In the genomic region with DNA sequence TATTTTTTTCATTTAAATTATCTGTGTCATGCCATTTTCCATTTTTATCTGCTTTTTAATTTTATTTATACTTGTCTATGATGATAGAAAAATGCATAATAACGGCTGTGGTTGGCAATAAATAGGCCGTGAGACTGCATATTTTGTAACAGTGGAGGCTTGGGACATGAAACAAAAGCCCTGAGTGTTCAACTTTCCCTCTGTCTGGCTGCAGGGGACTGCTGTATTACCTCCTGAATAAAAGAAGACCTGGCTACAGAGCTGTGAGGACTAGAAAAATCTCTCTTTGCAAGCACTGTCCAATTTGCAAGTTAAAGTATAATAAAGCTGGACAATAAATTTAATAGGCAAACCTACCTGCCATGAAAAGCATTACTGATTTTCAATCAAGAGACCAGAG, we compare ENCODE assay signal across 25 cellular contexts.
"Had no signal": no experiment of that assay in that cellular context is flagged by ENCODE, and none has a peak within 500 bp of the region (broad histone marks: within the 10 kb centered on the region; RNA-seq: fewer than 3 reads in every experiment).

No MANE protein-coding gene starts in this region.

- H3K27ac Mint-ChIP-seq: activated CD4-positive, alpha-beta T cell treated with anti-CD3 and anti-CD28 coated beads, Interleukin-2, amount 10 ng/mL, durations not matched to agents 7 days and 5 days; activated CD8-positive, alpha-beta memory T cell treated with anti-CD3 and anti-CD28 coated beads, Interleukin-2, amount 10 ng/mL, durations not matched to agents 7 days and 5 days; activated CD8-positive, alpha-beta T cell treated with anti-CD3 and anti-CD28 coated beads for 36 hours; activated naive CD4-positive, alpha-beta T cell treated with anti-CD3 and anti-CD28 coated beads, Interleukin-2, amount 50 U/mL, for 72 hours; activated T-helper 1 cell treated with anti-CD3 and anti-CD28 coated beads, Interleukin-12 subunit alpha, Interleukin-12 subunit beta, Interleukin-2, Interleukin-4 antibody, amounts not matched to agents 30 ng/mL and 10 ng/mL and 1 ng/mL, durations not matched to agents 14 hours and 24 hours and 36 hours; natural killer cell treated with Interleukin-12 subunit alpha and Interleukin-12 subunit beta and Interleukin-15 and Interleukin-18, amount 100 ng/mL, for 72 hours; T-helper 2 cell treated with Interferon-gamma antibody and Interleukin-4, amounts not matched to agents 5 μg/mL and 100 μg/mL, for 36 hours had no signal

- H3K27me3 ChIP-seq: ascending aorta, gastroesophageal sphincter, upper lobe of left lung had no signal

- H3K27ac ChIP-seq: adrenal gland, ascending aorta, gastroesophageal sphincter, prostate gland, thoracic aorta, upper lobe of left lung, WERI-Rb-1 had no signal

- ATAC-seq: activated CD8-positive, alpha-beta memory T cell treated with anti-CD3 and anti-CD28 coated beads, Interleukin-2, amount 10 ng/mL, durations not matched to agents 7 days and 5 days; activated CD8-positive, alpha-beta T cell treated with anti-CD3 and anti-CD28 coated beads for 36 hours; activated naive CD4-positive, alpha-beta T cell treated with anti-CD3 and anti-CD28 coated beads, Interleukin-2, amount 50 U/mL, for 72 hours; esophagus mucosa; gastroesophageal sphincter; left cardiac atrium; natural killer cell treated with Interleukin-12 subunit alpha and Interleukin-12 subunit beta and Interleukin-15 and Interleukin-18, amount 100 ng/mL, for 72 hours had no signal

- H3K36me3 Mint-ChIP-seq: activated CD8-positive, alpha-beta memory T cell treated with anti-CD3 and anti-CD28 coated beads, Interleukin-2, amount 10 ng/mL, durations not matched to agents 7 days and 5 days; activated naive CD4-positive, alpha-beta T cell treated with anti-CD3 and anti-CD28 coated beads, Interleukin-2, amount 50 U/mL, for 72 hours had no signal

- H3K9me3 ChIP-seq: adrenal gland, ascending aorta, gastroesophageal sphincter, prostate gland, thoracic aorta, upper lobe of left lung had no signal

- FAIRE-seq: TTC549 had no signal

- DNase-seq: activated CD4-positive, alpha-beta T cell treated with anti-CD3 and anti-CD28 coated beads, Interleukin-2, amount 10 ng/mL, durations not matched to agents 7 days and 5 days; activated CD4-positive, CD25-positive, alpha-beta regulatory T cell treated with anti-CD3 and anti-CD28 coated beads, Interleukin-2, amount 50 U/mL, for 72 hours; activated CD8-positive, alpha-beta memory T cell treated with anti-CD3 and anti-CD28 coated beads, Interleukin-2, amount 10 ng/mL, durations not matched to agents 7 days and 5 days; activated CD8-positive, alpha-beta T cell treated with anti-CD3 and anti-CD28 coated beads for 36 hours; activated gamma-delta T cell treated with Interleukin-2 at 50 U/mL for 16 hours; adrenal gland; central memory CD4-positive, alpha-beta T cell; effector memory CD4-positive, alpha-beta T cell; head of caudate nucleus; islet precursor cell; left cardiac atrium; stimulated activated CD4-positive, alpha-beta T cell treated with anti-CD3 and anti-CD28 coated beads, Interleukin-4, amount 100 ng/mL, for 24 hours; stimulated activated naive CD4-positive, alpha-beta T cell treated with Interleukin-2 at 50 U/mL for 16 hours; upper lobe of left lung; WERI-Rb-1 had no signal

- H3K4me1 Mint-ChIP-seq: activated CD4-positive, alpha-beta T cell treated with anti-CD3 and anti-CD28 coated beads, Interleukin-2, amount 10 ng/mL, durations not matched to agents 7 days and 5 days; activated CD8-positive, alpha-beta memory T cell treated with anti-CD3 and anti-CD28 coated beads, Interleukin-2, amount 10 ng/mL, durations not matched to agents 7 days and 5 days had no signal

- H3K36me3 ChIP-seq: adrenal gland, ascending aorta, gastroesophageal sphincter, prostate gland, thoracic aorta, upper lobe of left lung, WERI-Rb-1 had no signal

- H3K4me3 Mint-ChIP-seq: activated CD4-positive, alpha-beta T cell treated with anti-CD3 and anti-CD28 coated beads, Interleukin-2, amount 10 ng/mL, durations not matched to agents 7 days and 5 days; activated CD8-positive, alpha-beta memory T cell treated with anti-CD3 and anti-CD28 coated beads, Interleukin-2, amount 10 ng/mL, durations not matched to agents 7 days and 5 days; activated CD8-positive, alpha-beta T cell treated with anti-CD3 and anti-CD28 coated beads for 36 hours; activated T-helper 1 cell treated with anti-CD3 and anti-CD28 coated beads, Interleukin-12 subunit alpha, Interleukin-12 subunit beta, Interleukin-2, Interleukin-4 antibody, amounts not matched to agents 30 ng/mL and 10 ng/mL and 1 ng/mL, durations not matched to agents 14 hours and 24 hours and 36 hours; natural killer cell treated with Interleukin-12 subunit alpha and Interleukin-12 subunit beta and Interleukin-15 and Interleukin-18, amount 100 ng/mL, for 72 hours; T-helper 2 cell treated with Interferon-gamma antibody and Interleukin-4, amounts not matched to agents 5 μg/mL and 100 μg/mL, for 36 hours had no signal

- H3K9me3 Mint-ChIP-seq: activated CD4-positive, alpha-beta T cell treated with anti-CD3 and anti-CD28 coated beads, Interleukin-2, amount 10 ng/mL, durations not matched to agents 7 days and 5 days; activated T-helper 1 cell treated with anti-CD3 and anti-CD28 coated beads, Interleukin-12 subunit alpha, Interleukin-12 subunit beta, Interleukin-2, Interleukin-4 antibody, amounts not matched to agents 30 ng/mL and 10 ng/mL and 1 ng/mL, durations not matched to agents 14 hours and 24 hours and 36 hours; T-helper 2 cell treated with Interferon-gamma antibody and Interleukin-4, amounts not matched to agents 5 μg/mL and 100 μg/mL, for 36 hours had no signal

- H3K27me3 Mint-ChIP-seq: activated CD4-positive, alpha-beta T cell treated with anti-CD3 and anti-CD28 coated beads, Interleukin-2, amount 10 ng/mL, durations not matched to agents 7 days and 5 days; activated CD8-positive, alpha-beta memory T cell treated with anti-CD3 and anti-CD28 coated beads, Interleukin-2, amount 10 ng/mL, durations not matched to agents 7 days and 5 days; activated CD8-positive, alpha-beta T cell treated with anti-CD3 and anti-CD28 coated beads for 36 hours; natural killer cell treated with Interleukin-12 subunit alpha and Interleukin-12 subunit beta and Interleukin-15 and Interleukin-18, amount 100 ng/mL, for 72 hours had no signal

- H3K4me3 ChIP-seq: adrenal gland, ascending aorta, gastroesophageal sphincter, prostate gland, thoracic aorta, upper lobe of left lung had no signal

- H3K4me1 ChIP-seq: adrenal gland, ascending aorta, gastroesophageal sphincter, prostate gland, upper lobe of left lung had no signal
